In the genomic region with DNA sequence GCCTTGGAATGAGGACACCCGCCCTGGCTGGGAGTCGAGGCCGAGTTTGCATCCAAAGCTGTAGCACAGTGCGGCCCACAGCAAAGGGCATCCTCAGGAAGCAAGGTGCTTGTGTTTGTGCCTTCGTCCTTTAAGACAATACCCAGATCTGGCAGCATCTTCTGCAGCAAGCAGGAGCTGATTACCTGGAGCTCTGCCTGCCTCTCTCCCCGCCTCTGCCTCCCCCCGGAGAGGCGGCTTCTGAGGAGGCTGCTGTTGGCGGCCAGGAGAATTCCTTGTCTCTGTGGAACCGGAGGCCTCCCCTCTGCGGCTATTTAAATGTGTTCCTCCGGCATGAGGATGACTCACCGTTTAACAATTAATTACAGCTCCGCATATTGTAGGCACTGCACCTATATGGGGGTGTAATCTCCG, we compare ENCODE assay signal across 13 cellular contexts.
DNase-seq lines count a peak whose midpoint lies in the region; ATAC-seq, FAIRE-seq and TF ChIP-seq lines count a peak whose summit lies in the region.
"Had no signal": no experiment of that assay in that cellular context is flagged by ENCODE, and none has a peak within 500 bp of the region (broad histone marks: within the 10 kb centered on the region; RNA-seq: fewer than 3 reads in every experiment).

No MANE protein-coding gene starts in this region.

- H3K9me3 ChIP-seq in ES-I3 (ENCODE audit: control insufficient read depth, insufficient read depth, low read length) (no peaks in the 10 kb centered on the region), RWPE2 (ENCODE audit: severe bottlenecking) (no peaks in the 10 kb centered on the region)

- TF ChIP-seq CTCF in RWPE2 (IDR thresholded peaks at IDR 0.05; ENCODE audit: poor library complexity, severe bottlenecking) (no peak), foreskin keratinocyte (conservative IDR thresholded peaks at IDR 0.05) (no peak), D721Med (IDR thresholded peaks at IDR 0.05; ENCODE audit: insufficient read depth, missing control alignments) (no peak)

- H3K27ac ChIP-seq in RWPE2 (ENCODE audit: poor library complexity, severe bottlenecking), result no peak overlapping the region
- no peak overlapping the region for H3K27ac ChIP-seq in foreskin keratinocyte

- no peak overlapping the region for H3K4me3 ChIP-seq in RWPE2 (ENCODE audit: severe bottlenecking)
- H3K4me3 ChIP-seq: K562 had no signal

- H3K4me1 ChIP-seq in ES-I3 (ENCODE audit: insufficient read depth, low read length) (peaks cover 21% of the 10 kb centered on the region), RWPE2 (ENCODE audit: insufficient read depth, poor library complexity, severe bottlenecking) (peaks cover 6% of the 10 kb centered on the region), foreskin keratinocyte (no peaks in the 10 kb centered on the region)

- peak overlapping the region; percentile 16; the same call in 1 of the 2 replicates for H3K9ac ChIP-seq in ES-I3 (ENCODE audit: low read depth, low read length)

- H3K27me3 ChIP-seq in RWPE2 (ENCODE audit: insufficient read depth, poor library complexity, severe bottlenecking), result peaks cover 3% of the 10 kb centered on the region
- H3K27me3 ChIP-seq in foreskin keratinocyte, result no peaks in the 10 kb centered on the region

- no peak for FAIRE-seq in GM19239 (lab: Jason Lieb, UNC)
- FAIRE-seq in D721Med (lab: Jason Lieb, UNC), result no peak
- FAIRE-seq: K562 had no signal

- ATAC-seq in RWPE2 (ENCODE audit: low read depth) (peak; percentile 89), foreskin keratinocyte (peak; percentile 88), HG02870 (IDR thresholded peaks at IDR 0.05; ENCODE audit: unreplicated experiment) (no peak)
- ATAC-seq: K562, sciatic nerve had no signal

- H3K36me3 ChIP-seq in ES-I3 (ENCODE audit: insufficient read depth, low read length), result no peaks in the 10 kb centered on the region; the same call in 1 of the 2 replicates
- H3K36me3 ChIP-seq in RWPE2 (ENCODE audit: low read depth), result no peaks in the 10 kb centered on the region

- DNase-seq in RWPE2 (ENCODE audit: low spot score), result no peak
- peak; percentile 18 to 23 for DNase-seq in foreskin keratinocyte
- peak; percentile 38 for DNase-seq in non-pigmented ciliary epithelial cell (ENCODE audit: low read depth)
- DNase-seq in GM19239 (ENCODE audit: insufficient read length, low spot score), result no peak
- no peak for DNase-seq in D721Med (ENCODE audit: insufficient read length, low spot score)
- no peak for DNase-seq in T-helper 2 cell
- DNase-seq: DND-41, erythroblast, SHP77 had no signal

Comparison
In these comparisons a context has a peak if more than half of its experiments do, and no peak if none do; other contexts are left out.
1. DNase-seq: peak in foreskin keratinocyte (2 of 2) and non-pigmented ciliary epithelial cell (single experiment); none in RWPE2 (single experiment), GM19239 (single experiment), D721Med (single experiment) and T-helper 2 cell (0 of 5).